In genomic region chr5:3601060-3601710, GRCh38 we compare ENCODE assay signal across 21 cellular contexts. TPM values are rescaled to one million over a fixed set of nuclear protein-coding genes. Genes with fewer than 3 reads are reported as not detected.
DNase-seq lines count a peak whose midpoint lies in the region; ATAC-seq and TF ChIP-seq lines count a peak whose summit lies in the region.
"Had no signal": no experiment of that assay in that cellular context is flagged by ENCODE, and none has a peak within 500 bp of the region (broad histone marks: within the 10 kb centered on the region; RNA-seq: fewer than 3 reads in every experiment).

No MANE protein-coding gene starts in this region.

- no peak for ATAC-seq in aorta (ENCODE audit: low FRiP score)

- H3K9me3 ChIP-seq in HUES48 (ENCODE audit: control insufficient read depth, insufficient read depth, low read length) = no peaks in the 10 kb centered on the region
- peaks cover 0 to 19% (median 0%) of the 10 kb centered on the region in 4 donors for H3K9me3 ChIP-seq in stomach
- no peaks in the 10 kb centered on the region for H3K9me3 ChIP-seq in aorta (ENCODE audit: control insufficient read depth, low read length)
- H3K9me3 ChIP-seq: esophagus muscularis mucosa, left lung, tibial nerve had no signal

- H3K4me3 ChIP-seq in HUES48 (ENCODE audit: low read depth, low read length) = peak overlapping the region; percentile 58
- peak overlapping the region; percentile 51 for H3K4me3 ChIP-seq in epithelial cell of proximal tubule (ENCODE audit: low read depth, low read length)
- H3K4me3 ChIP-seq in stomach = peak overlapping the region in 1 of 4 donors; percentile 25
- peak overlapping the region in 1 of 2 donors; percentile 14 for H3K4me3 ChIP-seq in aorta (ENCODE audit: low read length in 2 of 2)
- H3K4me3 ChIP-seq: left lung had no signal

- no peak for DNase-seq in T-helper 1 cell
- no peak for DNase-seq in epithelial cell of proximal tubule (ENCODE audit: low read depth)
- DNase-seq in neural crest cell (ENCODE audit: low read depth, low spot score) = no peak
- DNase-seq in stomach = no peak
- no peak for DNase-seq in aorta
- no peak for DNase-seq in stimulated activated CD4-positive, alpha-beta T cell treated with anti-CD3 and anti-CD28 coated beads, Interleukin-4, amount 100 ng/mL, for 24 hours
- DNase-seq: amygdala; CD4-positive, CD25-positive, alpha-beta regulatory T cell; cortex of kidney; DND-41; left lung; naive B cell; NCI-H2081; NCI-H524 treated with DMSO at 0.1 percent for 48 hours; OCI-M1; stimulated activated CD4-positive, alpha-beta T cell treated with anti-CD3 and anti-CD28 coated beads, Interleukin-2, amount 100 ng/mL, for 24 hours had no signal

- H3K4me1 Mint-ChIP-seq in T-helper 1 cell treated with Interleukin-12 subunit alpha and Interleukin-12 subunit beta and Interleukin-4 antibody, amounts not matched to agents 30 μg/mL and 1 μg/mL, for 36 hours (ENCODE audit: low read depth) = no peaks in the 10 kb centered on the region
- peaks cover 40% of the 10 kb centered on the region for H3K4me1 Mint-ChIP-seq in neural crest cell

- H3K36me3 Mint-ChIP-seq in T-helper 1 cell treated with Interleukin-12 subunit alpha and Interleukin-12 subunit beta and Interleukin-4 antibody, amounts not matched to agents 30 μg/mL and 1 μg/mL, for 36 hours (ENCODE audit: low read depth) = peaks cover 5% of the 10 kb centered on the region
- peaks cover 10% of the 10 kb centered on the region for H3K36me3 Mint-ChIP-seq in neural crest cell (ENCODE audit: low read depth)
- H3K36me3 Mint-ChIP-seq: CD4-positive, CD25-positive, alpha-beta regulatory T cell had no signal

- no peak for TF ChIP-seq POLR2A in stomach (IDR thresholded peaks at IDR 0.05)

- no peak overlapping the region for H3K4me3 Mint-ChIP-seq in T-helper 1 cell treated with Interleukin-12 subunit alpha and Interleukin-12 subunit beta and Interleukin-4 antibody, amounts not matched to agents 30 μg/mL and 1 μg/mL, for 36 hours
- H3K4me3 Mint-ChIP-seq in neural crest cell = peak overlapping the region; percentile 63
- H3K4me3 Mint-ChIP-seq: CD4-positive, CD25-positive, alpha-beta regulatory T cell had no signal

- peaks cover 73% of the 10 kb centered on the region for H3K27me3 Mint-ChIP-seq in T-helper 1 cell treated with Interleukin-12 subunit alpha and Interleukin-12 subunit beta and Interleukin-4 antibody, amounts not matched to agents 30 μg/mL and 1 μg/mL, for 36 hours (ENCODE audit: low read depth)
- peaks cover 82% of the 10 kb centered on the region for H3K27me3 Mint-ChIP-seq in neural crest cell (ENCODE audit: low read depth)

- WGBS in stomach, 5 donors = 10 to 20% (median 11%) methylated on average over 23 of the region's 23 CpGs
- WGBS in aorta, 2 donors = 42 to 45% methylated on average over 23 of the region's 23 CpGs

- H3K27ac Mint-ChIP-seq in T-helper 1 cell treated with Interleukin-12 subunit alpha and Interleukin-12 subunit beta and Interleukin-4 antibody, amounts not matched to agents 30 μg/mL and 1 μg/mL, for 36 hours = peak overlapping the region; percentile 22
- H3K27ac Mint-ChIP-seq in neural crest cell (ENCODE audit: unreplicated experiment) = no peak overlapping the region
- H3K27ac Mint-ChIP-seq: CD4-positive, CD25-positive, alpha-beta regulatory T cell had no signal

- H3K9ac ChIP-seq in HUES48 (ENCODE audit: low read depth, low read length) = no peak overlapping the region

- no peak overlapping the region for H3K27ac ChIP-seq in HUES48 (ENCODE audit: low read depth, low read length)
- H3K27ac ChIP-seq in stomach = no peak overlapping the region
- no peak overlapping the region for H3K27ac ChIP-seq in aorta (ENCODE audit: low read depth in 1 of 2, low read length in 2 of 2)
- H3K27ac ChIP-seq: 22Rv1, esophagus muscularis mucosa, left lung, tibial nerve had no signal

- intact Hi-C loops in stomach (cut with DNase I; ENCODE audit: low total_unique reads) = no loop called here
- intact Hi-C loops in aorta (cut with DNase I) = no loop called here

- no peaks in the 10 kb centered on the region for H3K9me3 Mint-ChIP-seq in T-helper 1 cell treated with Interleukin-12 subunit alpha and Interleukin-12 subunit beta and Interleukin-4 antibody, amounts not matched to agents 30 μg/mL and 1 μg/mL, for 36 hours
- no peaks in the 10 kb centered on the region for H3K9me3 Mint-ChIP-seq in neural crest cell

- H3K36me3 ChIP-seq in HUES48 (ENCODE audit: control insufficient read depth, insufficient read depth, low read length) (no peaks in the 10 kb centered on the region), stomach (no peaks in the 10 kb centered on the region), aorta (ENCODE audit: control insufficient read depth in 1 of 2, insufficient read depth in 2 of 2, low read length in 1 of 2) (no peaks in the 10 kb centered on the region)
- H3K36me3 ChIP-seq: esophagus muscularis mucosa, left lung, tibial nerve had no signal

- H3K4me1 ChIP-seq in HUES48 (ENCODE audit: control insufficient read depth, insufficient read depth, low read length) = peaks cover 22% of the 10 kb centered on the region
- peaks cover 18 to 49% (median 32%) of the 10 kb centered on the region in 4 donors for H3K4me1 ChIP-seq in stomach
- no peaks in the 10 kb centered on the region for H3K4me1 ChIP-seq in aorta (ENCODE audit: control insufficient read depth in 1 of 2, insufficient read depth in 2 of 2, low read length in 2 of 2)
- H3K4me1 ChIP-seq: left lung had no signal

- H3K27me3 ChIP-seq in HUES48 (ENCODE audit: control insufficient read depth, insufficient read depth, low read length) = peaks cover 100% of the 10 kb centered on the region
- H3K27me3 ChIP-seq in stomach = peaks cover 65 to 100% (median 94%) of the 10 kb centered on the region in 3 donors
- H3K27me3 ChIP-seq in aorta (ENCODE audit: control insufficient read depth in 1 of 2, insufficient read depth in 2 of 2, low read length in 1 of 2) = no peaks in the 10 kb centered on the region

- no peak for TF ChIP-seq EP300 in stomach (IDR thresholded peaks at IDR 0.05)

- TF ChIP-seq CTCF in epithelial cell of proximal tubule (conservative IDR thresholded peaks at IDR 0.05; ENCODE audit: low read depth, low read length) (no peak), neural crest cell (conservative IDR thresholded peaks at IDR 0.05) (no peak), stomach (IDR thresholded peaks at IDR 0.05) (no peak)

RNA-seq across cellular contexts. Expression of gene IRX1, which starts 5.6 kb away (rescaled TPM):
- 18.0 and 22.1 TPM in 2 replicates for total RNA-seq in epithelial cell of proximal tubule
- 24.8 and 26.1 TPM in 2 replicates for total RNA-seq in neural crest cell
- total RNA-seq in stomach = not detected
- under 1 TPM in 1 of 3 donors, not detected in 2; 0.13 TPM for polyA plus RNA-seq in stomach
- 1 to 10 TPM in 1 of 2 donors, not detected in 1; 4.3 TPM for total RNA-seq in aorta
- 1 to 10 TPM in 1 of 2 donors, not detected in 1; 1.5 TPM for polyA plus RNA-seq in aorta
- total RNA-seq: CD4-positive, CD25-positive, alpha-beta regulatory T cell had no signal
- polyA plus RNA-seq: CD4-positive, CD25-positive, alpha-beta regulatory T cell had no signal
